Comparison of ENCODE assay signal across 29 cellular contexts in genomic region chr18:5892772-5893431, GRCh38. TPM values are rescaled to one million over a fixed set of nuclear protein-coding genes. Genes with fewer than 3 reads are reported as not detected.
DNase-seq lines count a peak whose midpoint lies in the region; ATAC-seq and TF ChIP-seq lines count a peak whose summit lies in the region.
"Had no signal": no experiment of that assay in that cellular context is flagged by ENCODE, and none has a peak within 500 bp of the region (broad histone marks: within the 10 kb centered on the region; RNA-seq: fewer than 3 reads in every experiment).

No MANE protein-coding gene starts in this region.

- DNase-seq in cardiac muscle cell (ENCODE audit: low read depth in 1 of 2, low spot score in 1 of 2), result no peak
- DNase-seq in heart left ventricle, result no peak
- DNase-seq in mesothelial cell of epicardium (ENCODE audit: low spot score in 2 of 2, unreplicated experiment in 2 of 2), result no peak
- DNase-seq in C1 segment of cervical spinal cord (lab: John Stamatoyannopoulos, UW), result no peak
- no peak for DNase-seq in DMS79 (lab: John Stamatoyannopoulos, UW)
- DNase-seq in GM23248, result no peak
- no peak for DNase-seq in left ventricle myocardium inferior
- DNase-seq: activated CD8-positive, alpha-beta T cell treated with anti-CD3 and anti-CD28 coated beads for 36 hours; activated naive CD4-positive, alpha-beta T cell treated with anti-CD3 and anti-CD28 coated beads, Interleukin-2, amount 10 ng/mL, durations not matched to agents 7 days and 5 days; AML-193; amniotic stem cell; DMS 273 treated with DMSO at 0.1 percent for 48 hours; EL; mesenchymal stem cell; NCI-H1436; NCI-H2081; NCI-H446; NCI-H774; RPMI8226; SJCRH30; SW 1271; trophoblast cell had no signal

- H3K36me3 ChIP-seq in cardiac muscle cell, result no peaks in the 10 kb centered on the region
- no peaks in the 10 kb centered on the region for H3K36me3 ChIP-seq in heart left ventricle
- H3K36me3 ChIP-seq in GM23248 (ENCODE audit: low read depth), result no peaks in the 10 kb centered on the region
- no peaks in the 10 kb centered on the region for H3K36me3 ChIP-seq in left ventricle myocardium inferior
- H3K36me3 ChIP-seq: gastroesophageal sphincter, SJCRH30 had no signal

- H3K27me3 ChIP-seq in cardiac muscle cell (no peaks in the 10 kb centered on the region), heart left ventricle (peaks cover 21 to 92% (median 49%) of the 10 kb centered on the region in 9 donors), GM23248 (replicated peaks; ENCODE audit: insufficient read depth) (peaks cover 68% of the 10 kb centered on the region), left ventricle myocardium inferior (ENCODE audit: low read depth) (peaks cover 100% of the 10 kb centered on the region)
- H3K27me3 ChIP-seq: SJCRH30 had no signal

- no peaks in the 10 kb centered on the region for H4K20me1 ChIP-seq in GM23248 (ENCODE audit: insufficient read depth)

- intact Hi-C loops in heart left ventricle (cut with DNase I) (loop anchor here in 3 of 10 donors (5.0 to 10.0 kb wide), 6 partner anchors 72 to 519 kb away; partner anchors contain the start of gene L3MBTL4 (in 1 of the 3)), left ventricle myocardium inferior (cut with micrococcal nuclease) (no loop called here)

- no peaks in the 10 kb centered on the region for H3F3A ChIP-seq in GM23248 (ENCODE audit: insufficient read depth)

- H3K27ac ChIP-seq in cardiac muscle cell, result no peak overlapping the region
- no peak overlapping the region for H3K27ac ChIP-seq in heart left ventricle
- no peak overlapping the region for H3K27ac ChIP-seq in GM23248
- no peak overlapping the region for H3K27ac ChIP-seq in left ventricle myocardium inferior (replicated peaks)
- H3K27ac ChIP-seq: gastroesophageal sphincter, SJCRH30 had no signal

- H3K4me1 ChIP-seq in cardiac muscle cell (ENCODE audit: low read depth) (peaks cover 19% of the 10 kb centered on the region), heart left ventricle (peaks cover 0 to 38% (median 8%) of the 10 kb centered on the region in 12 donors), GM23248 (ENCODE audit: insufficient read depth) (no peaks in the 10 kb centered on the region), left ventricle myocardium inferior (peaks cover 28% of the 10 kb centered on the region)
- H3K4me1 ChIP-seq: SJCRH30 had no signal

- no peaks in the 10 kb centered on the region for H3K9me3 Mint-ChIP-seq in brain
- no peaks in the 10 kb centered on the region for H3K9me3 Mint-ChIP-seq in mesothelial cell of epicardium
- H3K9me3 Mint-ChIP-seq: activated CD8-positive, alpha-beta T cell treated with anti-CD3 and anti-CD28 coated beads for 36 hours; activated naive CD4-positive, alpha-beta T cell treated with anti-CD3 and anti-CD28 coated beads, Interleukin-2, amount 10 ng/mL, durations not matched to agents 7 days and 5 days; stimulated activated effector memory CD8-positive, alpha-beta T cell treated with anti-CD3 and anti-CD28 coated beads, Interleukin-12 subunit alpha, Interleukin-12 subunit beta, amount 100 ng/mL, for 72 hours had no signal

- no peaks in the 10 kb centered on the region for H3K79me2 ChIP-seq in GM23248 (ENCODE audit: insufficient read depth)

- H3K36me3 Mint-ChIP-seq in brain (peaks cover 28% of the 10 kb centered on the region), mesothelial cell of epicardium (peaks cover 1% of the 10 kb centered on the region)
- H3K36me3 Mint-ChIP-seq: activated naive CD4-positive, alpha-beta T cell treated with anti-CD3 and anti-CD28 coated beads, Interleukin-2, amount 10 ng/mL, durations not matched to agents 7 days and 5 days; stimulated activated effector memory CD8-positive, alpha-beta T cell treated with anti-CD3 and anti-CD28 coated beads, Interleukin-12 subunit alpha, Interleukin-12 subunit beta, amount 100 ng/mL, for 72 hours had no signal

- H3K4me2 ChIP-seq in GM23248 (ENCODE audit: unreplicated experiment), result no peak overlapping the region

- peaks cover 43% of the 10 kb centered on the region for H3K4me1 Mint-ChIP-seq in brain
- H3K4me1 Mint-ChIP-seq in mesothelial cell of epicardium, result peaks cover 44% of the 10 kb centered on the region
- H3K4me1 Mint-ChIP-seq: stimulated activated effector memory CD8-positive, alpha-beta T cell treated with anti-CD3 and anti-CD28 coated beads, Interleukin-12 subunit alpha, Interleukin-12 subunit beta, amount 100 ng/mL, for 72 hours had no signal

- H3K27me3 Mint-ChIP-seq in brain (peaks cover 15% of the 10 kb centered on the region), mesothelial cell of epicardium (ENCODE audit: low read depth) (peaks cover 10% of the 10 kb centered on the region)

- no peak overlapping the region for H2AFZ ChIP-seq in GM23248

- peak overlapping the region; percentile 75 for H3K4me3 ChIP-seq in cardiac muscle cell
- H3K4me3 ChIP-seq in heart left ventricle, result no peak overlapping the region
- H3K4me3 ChIP-seq in GM23248, result no peak overlapping the region
- no peak overlapping the region for H3K4me3 ChIP-seq in left ventricle myocardium inferior
- H3K4me3 ChIP-seq: gastroesophageal sphincter, SJCRH30 had no signal

- H3K9me3 ChIP-seq in cardiac muscle cell (ENCODE audit: low read depth) (no peaks in the 10 kb centered on the region), heart left ventricle (no peaks in the 10 kb centered on the region), GM23248 (ENCODE audit: low read depth) (no peaks in the 10 kb centered on the region), left ventricle myocardium inferior (replicated peaks) (no peaks in the 10 kb centered on the region)
- H3K9me3 ChIP-seq: gastroesophageal sphincter, SJCRH30 had no signal

- no peak for TF ChIP-seq POLR2A in heart left ventricle (IDR thresholded peaks at IDR 0.05)

- peak overlapping the region; percentile 87 to 98 (median 95) for H3K4me3 Mint-ChIP-seq in brain
- H3K4me3 Mint-ChIP-seq in mesothelial cell of epicardium, result peak overlapping the region; percentile 61
- H3K4me3 Mint-ChIP-seq: activated CD8-positive, alpha-beta T cell treated with anti-CD3 and anti-CD28 coated beads for 36 hours; activated naive CD4-positive, alpha-beta T cell treated with anti-CD3 and anti-CD28 coated beads, Interleukin-2, amount 10 ng/mL, durations not matched to agents 7 days and 5 days; stimulated activated effector memory CD8-positive, alpha-beta T cell treated with anti-CD3 and anti-CD28 coated beads, Interleukin-12 subunit alpha, Interleukin-12 subunit beta, amount 100 ng/mL, for 72 hours had no signal

- no peak for ATAC-seq in heart left ventricle
- ATAC-seq: activated CD8-positive, alpha-beta T cell treated with anti-CD3 and anti-CD28 coated beads for 36 hours; gastroesophageal sphincter; left lobe of liver; stimulated activated effector memory CD8-positive, alpha-beta T cell treated with anti-CD3 and anti-CD28 coated beads, Interleukin-12 subunit alpha, Interleukin-12 subunit beta, amount 100 ng/mL, for 72 hours had no signal

- TF ChIP-seq CTCF in cardiac muscle cell (IDR thresholded peaks at IDR 0.05; ENCODE audit: low read depth, low read length), result no peak
- no peak for TF ChIP-seq CTCF in heart left ventricle (IDR thresholded peaks at IDR 0.05)
- no peak for TF ChIP-seq CTCF in brain (conservative IDR thresholded peaks at IDR 0.05)
- no peak for TF ChIP-seq CTCF in mesothelial cell of epicardium (IDR thresholded peaks at IDR 0.05; ENCODE audit: unreplicated experiment)
- TF ChIP-seq CTCF in left ventricle myocardium inferior (IDR thresholded peaks at IDR 0.05; ENCODE audit: borderline replicate concordance), result no peak

- no peaks in the 10 kb centered on the region for H3K9me2 ChIP-seq in GM23248 (ENCODE audit: insufficient read depth)

- no peak overlapping the region for H3K9ac ChIP-seq in GM23248

- H3K27ac Mint-ChIP-seq in brain (peak overlapping the region in 3 of 5 experiments; percentile 89 to 93 (median 91)), mesothelial cell of epicardium (no peak overlapping the region)
- H3K27ac Mint-ChIP-seq: activated CD8-positive, alpha-beta T cell treated with anti-CD3 and anti-CD28 coated beads for 36 hours; activated naive CD4-positive, alpha-beta T cell treated with anti-CD3 and anti-CD28 coated beads, Interleukin-2, amount 10 ng/mL, durations not matched to agents 7 days and 5 days; stimulated activated effector memory CD8-positive, alpha-beta T cell treated with anti-CD3 and anti-CD28 coated beads, Interleukin-12 subunit alpha, Interleukin-12 subunit beta, amount 100 ng/mL, for 72 hours had no signal

- in situ Hi-C loops in GM23248 (cut with MboI), result loop anchor here (25.0 kb wide), 1 partner anchor 994 kb away; no protein-coding TSS in a partner anchor

RNA-seq across cellular contexts. Expression of gene TMEM200C, which starts 2.4 kb away (rescaled TPM):
- total RNA-seq in cardiac muscle cell, result 26.8 and 40.8 TPM in 2 replicates
- 13.5 and 18.2 TPM in 2 replicates for polyA plus RNA-seq in cardiac muscle cell
- total RNA-seq in heart left ventricle, result 1 to 10 TPM in 1 of 9 donors, under 1 TPM in 8; 0.19 to 1.8 (median 0.45) TPM
- 1 to 10 TPM in 1 of 2 donors, under 1 TPM in 1; 0.15 to 3.4 TPM for polyA plus RNA-seq in heart left ventricle
- 4.3 TPM for polyA plus RNA-seq in brain (ENCODE audit: insufficient read depth, low read depth, low replicate concordance)
- total RNA-seq in mesothelial cell of epicardium, result 9.5 to 11.7 TPM (median 11.2 TPM) in 3 replicates
- total RNA-seq in GM23248 (2014; rRNA removed; shearing (Covaris generic)), result not detected in 2 replicates
- polyA plus RNA-seq in GM23248 (2016; fragmentation: Nextera tagmentation; extraction: Ambion mirVana), result not detected in 2 replicates
- total RNA-seq in left ventricle myocardium inferior, result 0.96 TPM
- total RNA-seq: activated CD8-positive, alpha-beta T cell treated with anti-CD3 and anti-CD28 coated beads for 36 hours; LHCN-M2; myocyte; SJCRH30; subcutaneous adipose tissue had no signal
